Comparison of ENCODE assay signal across 1 cellular context in the genomic region with DNA sequence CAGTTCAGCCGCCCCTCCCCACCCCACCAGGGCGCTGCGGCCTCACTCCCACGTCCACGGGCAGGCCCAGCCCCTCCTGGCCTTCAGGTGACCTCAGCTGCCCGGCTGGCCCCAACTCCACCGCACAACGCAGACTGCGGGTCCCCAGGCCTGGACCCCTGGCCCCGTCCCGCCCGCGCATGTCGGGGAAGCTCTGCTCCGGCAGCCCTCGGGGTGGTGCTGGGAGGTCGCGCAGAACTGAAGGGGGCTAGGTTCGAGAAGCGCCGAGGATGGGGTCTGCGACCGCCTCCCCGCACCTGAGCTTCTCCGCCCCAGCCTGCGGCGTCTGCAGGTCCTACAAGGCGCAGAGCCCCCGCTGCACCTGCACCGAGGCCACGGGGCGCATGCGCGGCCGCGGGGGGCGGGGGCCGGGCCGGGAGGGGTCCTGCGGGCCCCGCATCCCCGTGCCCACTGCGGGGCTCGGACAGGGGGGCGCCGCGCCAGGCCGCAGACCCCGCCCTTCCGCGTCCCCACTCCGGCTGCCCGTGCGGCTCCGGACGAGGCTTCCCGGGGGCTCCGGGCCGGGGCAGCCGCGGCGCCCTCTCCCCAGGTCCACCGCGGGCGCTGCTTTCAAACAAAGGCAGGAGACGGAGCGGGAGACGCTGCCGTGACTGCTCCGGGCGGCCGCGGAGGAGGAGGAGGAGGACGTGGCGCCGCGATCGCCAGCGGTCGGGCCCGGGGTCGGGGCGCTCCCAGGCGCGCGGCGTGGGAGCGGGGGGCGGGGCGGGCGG.
TF ChIP-seq lines count a peak whose summit lies in the region.

No MANE protein-coding gene starts in this region.

TF ChIP-seq in HepG2, 621 proteins besides CTCF, POLR2A, EP300 and RAD21 (continued from another document and continues in another):
- TF ChIP-seq TFE3 (CRISPR knock-in tag; IDR thresholded peaks at IDR 0.05) (no peak), SMAD1 (CRISPR knock-in tag; IDR thresholded peaks at IDR 0.05; ENCODE audit: borderline replicate concordance, low read depth) (no peak), SIX1 (CRISPR knock-in tag; IDR thresholded peaks at IDR 0.05; ENCODE audit: borderline replicate concordance) (no peak), SMYD3 (CRISPR knock-in tag; IDR thresholded peaks at IDR 0.05) (no peak), ZNF777 (CRISPR knock-in tag; IDR thresholded peaks at IDR 0.05) (peak; percentile 89), ZNF770 (CRISPR knock-in tag; IDR thresholded peaks at IDR 0.05) (no peak), REXO4 (CRISPR knock-in tag; IDR thresholded peaks at IDR 0.05; ENCODE audit: borderline replicate concordance) (no peak), HDAC2 (CRISPR knock-in tag; IDR thresholded peaks at IDR 0.05) (no peak), FOXK2 (IDR thresholded peaks at IDR 0.05) (no peak), BRD4 (CRISPR knock-in tag; IDR thresholded peaks at IDR 0.05) (no peak), ZSCAN25 (CRISPR knock-in tag; IDR thresholded peaks at IDR 0.05) (no peak), ZSCAN20 (CRISPR knock-in tag; IDR thresholded peaks at IDR 0.05; ENCODE audit: borderline replicate concordance) (no peak), ZNF510 (CRISPR knock-in tag; IDR thresholded peaks at IDR 0.05; ENCODE audit: low read depth) (no peak), RBFOX2 (IDR thresholded peaks at IDR 0.05; ENCODE audit: low read depth, low read length) (peak; percentile 10; the same call in 1 of the 2 replicates), ZNF335 (CRISPR knock-in tag; IDR thresholded peaks at IDR 0.05) (no peak), PHF8 (CRISPR knock-in tag; IDR thresholded peaks at IDR 0.05) (peak; percentile 34; the same call in 1 of the 2 replicates), HOXA3 (CRISPR knock-in tag; IDR thresholded peaks at IDR 0.05) (peak; percentile 29; the same call in 1 of the 2 replicates), U2AF1 (optimal IDR thresholded peaks at IDR 0.05; ENCODE audit: low read depth, low read length) (no peak), ZNF20 (CRISPR knock-in tag; IDR thresholded peaks at IDR 0.05) (no peak), MAZ (IDR thresholded peaks at IDR 0.05; ENCODE audit: borderline replicate concordance, low read depth, low read length) (no peak), MAZ (CRISPR knock-in tag; IDR thresholded peaks at IDR 0.05; ENCODE audit: low read depth) (peak; percentile 48; the same call in 1 of the 2 replicates), NAIF1 (CRISPR knock-in tag; IDR thresholded peaks at IDR 0.05; ENCODE audit: borderline replicate concordance) (no peak), ZNF749 (CRISPR knock-in tag; IDR thresholded peaks at IDR 0.05; ENCODE audit: borderline replicate concordance) (no peak), ZNF547 (CRISPR knock-in tag; IDR thresholded peaks at IDR 0.05) (no peak), MEF2D (CRISPR knock-in tag; IDR thresholded peaks at IDR 0.05) (no peak), ZNF430 (CRISPR knock-in tag; IDR thresholded peaks at IDR 0.05) (no peak), IKZF4 (CRISPR knock-in tag; IDR thresholded peaks at IDR 0.05; ENCODE audit: borderline replicate concordance, low read depth, not compliant biosample characterization) (no peak), ZNF710 (CRISPR knock-in tag; IDR thresholded peaks at IDR 0.05; ENCODE audit: borderline replicate concordance) (no peak), ZMYM2 (CRISPR knock-in tag; IDR thresholded peaks at IDR 0.05) (no peak), SIN3A (IDR thresholded peaks at IDR 0.05; ENCODE audit: borderline replicate concordance, low read depth, low read length) (no peak), SALL2 (CRISPR knock-in tag; IDR thresholded peaks at IDR 0.05) (peak; percentile 57; the same call in 1 of the 2 replicates), ERF (CRISPR knock-in tag; IDR thresholded peaks at IDR 0.05) (no peak), ZBTB37 (CRISPR knock-in tag; IDR thresholded peaks at IDR 0.05) (no peak), CEBPG (CRISPR knock-in tag; IDR thresholded peaks at IDR 0.05) (no peak), SAP130 (CRISPR knock-in tag; IDR thresholded peaks at IDR 0.05; ENCODE audit: low read depth) (peak; percentile 29; the same call in 1 of the 2 replicates), NR0B2 (CRISPR knock-in tag; IDR thresholded peaks at IDR 0.05) (no peak), NFAT5 (CRISPR knock-in tag; IDR thresholded peaks at IDR 0.05) (0 out of 2 replicates have a peak, but pooled peaks have one; percentile 57), ZKSCAN8 (CRISPR knock-in tag; IDR thresholded peaks at IDR 0.05; ENCODE audit: borderline replicate concordance) (no peak), ZNF234 (CRISPR knock-in tag; conservative IDR thresholded peaks at IDR 0.05) (no peak)
- TF ChIP-seq, protein P1, sequence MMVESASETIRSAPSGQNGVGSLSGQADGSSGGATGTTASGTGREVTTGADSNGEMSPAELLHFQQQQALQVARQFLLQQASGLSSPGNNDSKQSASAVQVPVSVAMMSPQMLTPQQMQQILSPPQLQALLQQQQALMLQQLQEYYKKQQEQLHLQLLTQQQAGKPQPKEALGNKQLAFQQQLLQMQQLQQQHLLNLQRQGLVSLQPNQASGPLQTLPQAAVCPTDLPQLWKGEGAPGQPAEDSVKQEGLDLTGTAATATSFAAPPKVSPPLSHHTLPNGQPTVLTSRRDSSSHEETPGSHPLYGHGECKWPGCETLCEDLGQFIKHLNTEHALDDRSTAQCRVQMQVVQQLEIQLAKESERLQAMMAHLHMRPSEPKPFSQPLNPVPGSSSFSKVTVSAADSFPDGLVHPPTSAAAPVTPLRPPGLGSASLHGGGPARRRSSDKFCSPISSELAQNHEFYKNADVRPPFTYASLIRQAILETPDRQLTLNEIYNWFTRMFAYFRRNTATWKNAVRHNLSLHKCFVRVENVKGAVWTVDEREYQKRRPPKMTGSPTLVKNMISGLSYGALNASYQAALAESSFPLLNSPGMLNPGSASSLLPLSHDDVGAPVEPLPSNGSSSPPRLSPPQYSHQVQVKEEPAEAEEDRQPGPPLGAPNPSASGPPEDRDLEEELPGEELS (CRISPR knock-in tag; IDR thresholded peaks at IDR 0.05) = no peak
- TF ChIP-seq, protein P2, sequence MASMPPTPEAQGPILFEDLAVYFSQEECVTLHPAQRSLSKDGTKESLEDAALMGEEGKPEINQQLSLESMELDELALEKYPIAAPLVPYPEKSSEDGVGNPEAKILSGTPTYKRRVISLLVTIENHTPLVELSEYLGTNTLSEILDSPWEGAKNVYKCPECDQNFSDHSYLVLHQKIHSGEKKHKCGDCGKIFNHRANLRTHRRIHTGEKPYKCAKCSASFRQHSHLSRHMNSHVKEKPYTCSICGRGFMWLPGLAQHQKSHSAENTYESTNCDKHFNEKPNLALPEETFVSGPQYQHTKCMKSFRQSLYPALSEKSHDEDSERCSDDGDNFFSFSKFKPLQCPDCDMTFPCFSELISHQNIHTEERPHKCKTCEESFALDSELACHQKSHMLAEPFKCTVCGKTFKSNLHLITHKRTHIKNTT (CRISPR knock-in tag; IDR thresholded peaks at IDR 0.05) = no peak
- TF ChIP-seq, protein P3, sequence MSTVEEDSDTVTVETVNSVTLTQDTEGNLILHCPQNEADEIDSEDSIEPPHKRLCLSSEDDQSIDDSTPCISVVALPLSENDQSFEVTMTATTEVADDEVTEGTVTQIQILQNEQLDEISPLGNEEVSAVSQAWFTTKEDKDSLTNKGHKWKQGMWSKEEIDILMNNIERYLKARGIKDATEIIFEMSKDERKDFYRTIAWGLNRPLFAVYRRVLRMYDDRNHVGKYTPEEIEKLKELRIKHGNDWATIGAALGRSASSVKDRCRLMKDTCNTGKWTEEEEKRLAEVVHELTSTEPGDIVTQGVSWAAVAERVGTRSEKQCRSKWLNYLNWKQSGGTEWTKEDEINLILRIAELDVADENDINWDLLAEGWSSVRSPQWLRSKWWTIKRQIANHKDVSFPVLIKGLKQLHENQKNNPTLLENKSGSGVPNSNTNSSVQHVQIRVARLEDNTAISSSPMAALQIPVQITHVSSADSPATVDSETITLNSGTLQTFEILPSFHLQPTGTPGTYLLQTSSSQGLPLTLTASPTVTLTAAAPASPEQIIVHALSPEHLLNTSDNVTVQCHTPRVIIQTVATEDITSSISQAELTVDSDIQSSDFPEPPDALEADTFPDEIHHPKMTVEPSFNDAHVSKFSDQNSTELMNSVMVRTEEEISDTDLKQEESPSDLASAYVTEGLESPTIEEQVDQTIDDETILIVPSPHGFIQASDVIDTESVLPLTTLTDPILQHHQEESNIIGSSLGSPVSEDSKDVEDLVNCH (CRISPR knock-in tag; IDR thresholded peaks at IDR 0.05) = no peak
